In the genomic region with DNA sequence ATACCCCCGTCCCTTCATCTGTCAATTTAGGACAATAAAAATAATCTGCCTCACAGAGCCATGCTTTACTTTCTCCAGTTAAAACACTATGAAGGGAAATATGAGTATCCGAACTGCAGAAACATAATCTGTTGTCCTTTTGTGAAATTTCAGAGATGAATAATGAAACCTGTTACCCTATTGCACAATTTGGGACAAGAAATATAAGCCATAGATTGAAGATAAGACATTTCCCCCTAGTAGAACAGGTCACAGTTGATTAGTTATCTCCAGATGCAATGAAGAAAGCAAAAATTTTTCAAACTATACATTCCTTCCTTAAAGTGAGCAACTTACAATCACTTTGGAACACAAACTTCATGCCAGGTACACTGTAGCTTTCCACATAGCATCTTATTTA, we compare ENCODE assay signal across 1 cellular context.
TF ChIP-seq lines count a peak whose summit lies in the region.

No MANE protein-coding gene starts in this region.

TF ChIP-seq in H1, 55 proteins besides CTCF, POLR2A, EP300 and RAD21:
- TF ChIP-seq, protein P1, sequence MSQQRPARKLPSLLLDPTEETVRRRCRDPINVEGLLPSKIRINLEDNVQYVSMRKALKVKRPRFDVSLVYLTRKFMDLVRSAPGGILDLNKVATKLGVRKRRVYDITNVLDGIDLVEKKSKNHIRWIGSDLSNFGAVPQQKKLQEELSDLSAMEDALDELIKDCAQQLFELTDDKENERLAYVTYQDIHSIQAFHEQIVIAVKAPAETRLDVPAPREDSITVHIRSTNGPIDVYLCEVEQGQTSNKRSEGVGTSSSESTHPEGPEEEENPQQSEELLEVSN (IDR thresholded peaks at IDR 0.05) = no peak
- TF ChIP-seq CEBPB (IDR thresholded peaks at IDR 0.05; ENCODE audit: low read depth, low read length) (no peak), TAF7 (optimal IDR thresholded peaks at IDR 0.05; ENCODE audit: borderline replicate concordance, low read depth, low read length) (no peak), SIN3A (conservative IDR thresholded peaks at IDR 0.05 in 1 of 2, IDR thresholded peaks at IDR 0.05 in 1 of 2; ENCODE audit: low read depth in 1 of 2, low read length in 2 of 2) (no peak), SAP30 (IDR thresholded peaks at IDR 0.05; ENCODE audit: insufficient read depth, insufficient replicate concordance, low read length) (no peak), SP4 (IDR thresholded peaks at IDR 0.05; ENCODE audit: low read length) (no peak), KDM4A (IDR thresholded peaks at IDR 0.05; ENCODE audit: low read depth, low read length, severe bottlenecking) (no peak)
- TF ChIP-seq, protein P2, sequence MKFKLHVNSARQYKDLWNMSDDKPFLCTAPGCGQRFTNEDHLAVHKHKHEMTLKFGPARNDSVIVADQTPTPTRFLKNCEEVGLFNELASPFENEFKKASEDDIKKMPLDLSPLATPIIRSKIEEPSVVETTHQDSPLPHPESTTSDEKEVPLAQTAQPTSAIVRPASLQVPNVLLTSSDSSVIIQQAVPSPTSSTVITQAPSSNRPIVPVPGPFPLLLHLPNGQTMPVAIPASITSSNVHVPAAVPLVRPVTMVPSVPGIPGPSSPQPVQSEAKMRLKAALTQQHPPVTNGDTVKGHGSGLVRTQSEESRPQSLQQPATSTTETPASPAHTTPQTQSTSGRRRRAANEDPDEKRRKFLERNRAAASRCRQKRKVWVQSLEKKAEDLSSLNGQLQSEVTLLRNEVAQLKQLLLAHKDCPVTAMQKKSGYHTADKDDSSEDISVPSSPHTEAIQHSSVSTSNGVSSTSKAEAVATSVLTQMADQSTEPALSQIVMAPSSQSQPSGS (IDR thresholded peaks at IDR 0.05; ENCODE audit: low read length) = no peak
TF ChIP-seq in H1: peak in this region for 0.
